ENCODE assay signal across 17 cellular contexts in genomic region chr18:60755134-60755533, GRCh38.
DNase-seq lines count a peak whose midpoint lies in the region; ATAC-seq and TF ChIP-seq lines count a peak whose summit lies in the region.
"Had no signal": no experiment of that assay in that cellular context is flagged by ENCODE, and none has a peak within 500 bp of the region (broad histone marks: within the 10 kb centered on the region; RNA-seq: fewer than 3 reads in every experiment).

No MANE protein-coding gene starts in this region.

- H3K27ac ChIP-seq in left ventricle myocardium inferior (replicated peaks) (peak overlapping the region; percentile 37), heart right ventricle (peak overlapping the region in 5 of 10 donors; percentile 13 to 61 (median 37)), subcutaneous abdominal adipose tissue (ENCODE audit: low read depth, low read length) (peak overlapping the region; percentile 49), left lung (no peak overlapping the region)
- H3K27ac ChIP-seq: BLaER1 treated with 17β-estradiol and CSF1 and Interleukin-3, amounts not matched to agents 10 nM and 100 nM had no signal

- intact Hi-C loops in left ventricle myocardium inferior (cut with micrococcal nuclease) = no loop called here
- intact Hi-C loops in heart right ventricle (cut with DNase I) = no loop called here
- intact Hi-C loops in left lung (cut with DNase I) = no loop called here

- H3K27me3 ChIP-seq in left ventricle myocardium inferior (ENCODE audit: low read depth) = no peaks in the 10 kb centered on the region
- H3K27me3 ChIP-seq in heart right ventricle = no peaks in the 10 kb centered on the region
- H3K27me3 ChIP-seq in subcutaneous abdominal adipose tissue (ENCODE audit: control insufficient read depth in 5 of 5, insufficient read depth in 4 of 5, low read length in 5 of 5) = peaks cover 0 to 2% (median 0%) of the 10 kb centered on the region in 5 donors
- no peaks in the 10 kb centered on the region for H3K27me3 ChIP-seq in left lung
- H3K27me3 ChIP-seq: BLaER1 treated with 17β-estradiol and CSF1 and Interleukin-3, amounts not matched to agents 10 nM and 100 nM had no signal

- no peak for ATAC-seq in heart right ventricle
- ATAC-seq in GM19452 (IDR thresholded peaks at IDR 0.05; ENCODE audit: unreplicated experiment) = no peak
- no peak for ATAC-seq in left lung
- ATAC-seq: CD8-positive, alpha-beta T cell; GM23338 had no signal

- H3K9me3 ChIP-seq in left ventricle myocardium inferior (replicated peaks) (no peaks in the 10 kb centered on the region), heart right ventricle (no peaks in the 10 kb centered on the region), subcutaneous abdominal adipose tissue (ENCODE audit: control insufficient read depth in 5 of 5, low read length in 5 of 5) (no peaks in the 10 kb centered on the region), left lung (no peaks in the 10 kb centered on the region)
- H3K9me3 ChIP-seq: BLaER1 treated with 17β-estradiol and CSF1 and Interleukin-3, amounts not matched to agents 10 nM and 100 nM had no signal

- 55 to 57% methylated on average over 5 of the region's 5 CpGs for WGBS in heart right ventricle, 2 donors

- H3K9ac ChIP-seq in subcutaneous abdominal adipose tissue (ENCODE audit: low read length in 5 of 5) = no peak overlapping the region
- H3K9ac ChIP-seq: BLaER1 treated with 17β-estradiol and CSF1 and Interleukin-3, amounts not matched to agents 10 nM and 100 nM had no signal

- H3K36me3 ChIP-seq in left ventricle myocardium inferior = no peaks in the 10 kb centered on the region
- H3K36me3 ChIP-seq in heart right ventricle = no peaks in the 10 kb centered on the region
- H3K36me3 ChIP-seq in subcutaneous abdominal adipose tissue (ENCODE audit: control insufficient read depth in 5 of 5, insufficient read depth in 5 of 5, low read length in 5 of 5) = no peaks in the 10 kb centered on the region
- H3K36me3 ChIP-seq in left lung = no peaks in the 10 kb centered on the region
- H3K36me3 ChIP-seq: BLaER1 treated with 17β-estradiol and CSF1 and Interleukin-3, amounts not matched to agents 10 nM and 100 nM had no signal

- TF ChIP-seq CTCF in left ventricle myocardium inferior (IDR thresholded peaks at IDR 0.05; ENCODE audit: borderline replicate concordance) (no peak), heart right ventricle (IDR thresholded peaks at IDR 0.05) (no peak), left lung (IDR thresholded peaks at IDR 0.05) (no peak)

- DNase-seq in NCI-H2081 (lab: John Stamatoyannopoulos, UW) (peak; percentile 5 to 19), NCI-H2081 treated with DMSO at 0.1 percent for 48 hours (lab: John Stamatoyannopoulos, UW) (no peak), left ventricle myocardium inferior (no peak), heart right ventricle (no peak), NCI-H748 treated with DMSO at 0.1 percent for 48 hours (lab: John Stamatoyannopoulos, UW) (peak; percentile 23), left lung (no peak)
- DNase-seq: 8988T; Calu3; CD8-positive, alpha-beta T cell; DMS 273 treated with DMSO at 0.1 percent for 48 hours; DMS79; GDM1; HCEC 1CT had no signal

- H3K4me3 ChIP-seq in left ventricle myocardium inferior (no peak overlapping the region), heart right ventricle (no peak overlapping the region), subcutaneous abdominal adipose tissue (ENCODE audit: low read depth in 1 of 5, low read length in 5 of 5) (no peak overlapping the region), left lung (no peak overlapping the region)
- H3K4me3 ChIP-seq: BLaER1 treated with 17β-estradiol and CSF1 and Interleukin-3, amounts not matched to agents 10 nM and 100 nM; GM23338 had no signal

- H3K4me1 ChIP-seq in left ventricle myocardium inferior (no peaks in the 10 kb centered on the region), heart right ventricle (peaks cover 0 to 8% (median 0%) of the 10 kb centered on the region in 9 donors), subcutaneous abdominal adipose tissue (ENCODE audit: control insufficient read depth in 5 of 5, insufficient read depth in 5 of 5, low read length in 5 of 5) (peaks cover 0 to 10% (median 0%) of the 10 kb centered on the region in 5 donors), left lung (no peaks in the 10 kb centered on the region)
- H3K4me1 ChIP-seq: BLaER1 treated with 17β-estradiol and CSF1 and Interleukin-3, amounts not matched to agents 10 nM and 100 nM had no signal

Comparison
In these comparisons a context has a peak if more than half of its experiments do, and no peak if none do; other contexts are left out.
1. DNase-seq: peak in NCI-H2081 (2 of 2) and NCI-H748 treated with DMSO at 0.1 percent for 48 hours (single experiment); none in NCI-H2081 treated with DMSO at 0.1 percent for 48 hours (single experiment), left ventricle myocardium inferior (single experiment), heart right ventricle (0 of 2) and left lung (0 of 2).
2. H3K27ac ChIP-seq: peak in left ventricle myocardium inferior (single experiment) and subcutaneous abdominal adipose tissue (single experiment); none in left lung (0 of 2).